Comparison of ENCODE assay signal across 8 cellular contexts in genomic region chr17:31495049-31495885, GRCh38.
DNase-seq lines count a peak whose midpoint lies in the region; ATAC-seq and TF ChIP-seq lines count a peak whose summit lies in the region.

No MANE protein-coding gene starts in this region.

- no peak for TF ChIP-seq CTCF in epithelial cell of esophagus (IDR thresholded peaks at IDR 0.05; ENCODE audit: insufficient read depth, low read depth, low read length, missing control alignments)

- DNase-seq in T-helper 1 cell (no peak), NCI-H69 (lab: John Stamatoyannopoulos, UW) (peak; percentile 86), epithelial cell of esophagus (ENCODE audit: low read depth) (peak; percentile 73), cerebellum (ENCODE audit: low spot score) (no peak)
- DNase-seq in stimulated activated naive B cell treated with anti-CD40 and anti-IgM and Interleukin-4, amounts not matched to agents 10 μg/mL and 1 μg/mL and 100 μg/mL, for 72 hours: peak; percentile 70

- ATAC-seq in stimulated activated naive B cell treated with anti-CD40 and anti-IgM and Interleukin-4, amounts not matched to agents 10 μg/mL and 1 μg/mL and 100 μg/mL, for 72 hours (replicated peaks): peak; percentile 51 to 57
- ATAC-seq in GM18498 (IDR thresholded peaks at IDR 0.05; ENCODE audit: unreplicated experiment): no peak
- ATAC-seq in HG03196 (IDR thresholded peaks at IDR 0.05; ENCODE audit: unreplicated experiment): no peak

- peak overlapping the region; percentile 88 for H3K27ac Mint-ChIP-seq in T-helper 1 cell treated with Interleukin-12 subunit alpha and Interleukin-12 subunit beta and Interleukin-4 antibody, amounts not matched to agents 30 μg/mL and 1 μg/mL, for 36 hours
- peak overlapping the region; percentile 98 for H3K27ac Mint-ChIP-seq in stimulated activated naive B cell treated with anti-CD40 and anti-IgM and Interleukin-4, amounts not matched to agents 10 μg/mL and 1 μg/mL and 100 μg/mL, for 72 hours

- no peak overlapping the region for H3K4me3 ChIP-seq in epithelial cell of esophagus (ENCODE audit: low read length)

- peaks cover 2% of the 10 kb centered on the region for H3K36me3 Mint-ChIP-seq in T-helper 1 cell treated with Interleukin-12 subunit alpha and Interleukin-12 subunit beta and Interleukin-4 antibody, amounts not matched to agents 30 μg/mL and 1 μg/mL, for 36 hours (ENCODE audit: low read depth)
- peaks cover 3 to 8% of the 10 kb centered on the region in 2 donors for H3K36me3 Mint-ChIP-seq in stimulated activated naive B cell treated with anti-CD40 and anti-IgM and Interleukin-4, amounts not matched to agents 10 μg/mL and 1 μg/mL and 100 μg/mL, for 72 hours

- peaks cover 57% of the 10 kb centered on the region for H3K4me1 Mint-ChIP-seq in T-helper 1 cell treated with Interleukin-12 subunit alpha and Interleukin-12 subunit beta and Interleukin-4 antibody, amounts not matched to agents 30 μg/mL and 1 μg/mL, for 36 hours (ENCODE audit: low read depth)
- peaks cover 75 to 91% of the 10 kb centered on the region in 2 donors for H3K4me1 Mint-ChIP-seq in stimulated activated naive B cell treated with anti-CD40 and anti-IgM and Interleukin-4, amounts not matched to agents 10 μg/mL and 1 μg/mL and 100 μg/mL, for 72 hours

- H3K27me3 Mint-ChIP-seq in T-helper 1 cell treated with Interleukin-12 subunit alpha and Interleukin-12 subunit beta and Interleukin-4 antibody, amounts not matched to agents 30 μg/mL and 1 μg/mL, for 36 hours (ENCODE audit: low read depth): no peaks in the 10 kb centered on the region
- no peaks in the 10 kb centered on the region for H3K27me3 Mint-ChIP-seq in stimulated activated naive B cell treated with anti-CD40 and anti-IgM and Interleukin-4, amounts not matched to agents 10 μg/mL and 1 μg/mL and 100 μg/mL, for 72 hours

- H3K4me3 Mint-ChIP-seq in T-helper 1 cell treated with Interleukin-12 subunit alpha and Interleukin-12 subunit beta and Interleukin-4 antibody, amounts not matched to agents 30 μg/mL and 1 μg/mL, for 36 hours: peak overlapping the region; percentile 37
- H3K4me3 Mint-ChIP-seq in stimulated activated naive B cell treated with anti-CD40 and anti-IgM and Interleukin-4, amounts not matched to agents 10 μg/mL and 1 μg/mL and 100 μg/mL, for 72 hours: peak overlapping the region; percentile 73 to 81

- H3K9me3 Mint-ChIP-seq in T-helper 1 cell treated with Interleukin-12 subunit alpha and Interleukin-12 subunit beta and Interleukin-4 antibody, amounts not matched to agents 30 μg/mL and 1 μg/mL, for 36 hours: no peaks in the 10 kb centered on the region
- H3K9me3 Mint-ChIP-seq in stimulated activated naive B cell treated with anti-CD40 and anti-IgM and Interleukin-4, amounts not matched to agents 10 μg/mL and 1 μg/mL and 100 μg/mL, for 72 hours: no peaks in the 10 kb centered on the region

Comparison
In these comparisons a context has a peak if more than half of its experiments do, and no peak if none do; other contexts are left out.
1. DNase-seq: peak in NCI-H69 (single experiment), epithelial cell of esophagus (single experiment) and stimulated activated naive B cell treated with anti-CD40 and anti-IgM and Interleukin-4, amounts not matched to agents 10 μg/mL and 1 μg/mL and 100 μg/mL, for 72 hours (single experiment); none in T-helper 1 cell (0 of 5) and cerebellum (single experiment).
2. ATAC-seq: peak in stimulated activated naive B cell treated with anti-CD40 and anti-IgM and Interleukin-4, amounts not matched to agents 10 μg/mL and 1 μg/mL and 100 μg/mL, for 72 hours (2 of 2); none in GM18498 (single experiment) and HG03196 (single experiment).